8 cellular contexts compared by ENCODE assay signal in the genomic region with DNA sequence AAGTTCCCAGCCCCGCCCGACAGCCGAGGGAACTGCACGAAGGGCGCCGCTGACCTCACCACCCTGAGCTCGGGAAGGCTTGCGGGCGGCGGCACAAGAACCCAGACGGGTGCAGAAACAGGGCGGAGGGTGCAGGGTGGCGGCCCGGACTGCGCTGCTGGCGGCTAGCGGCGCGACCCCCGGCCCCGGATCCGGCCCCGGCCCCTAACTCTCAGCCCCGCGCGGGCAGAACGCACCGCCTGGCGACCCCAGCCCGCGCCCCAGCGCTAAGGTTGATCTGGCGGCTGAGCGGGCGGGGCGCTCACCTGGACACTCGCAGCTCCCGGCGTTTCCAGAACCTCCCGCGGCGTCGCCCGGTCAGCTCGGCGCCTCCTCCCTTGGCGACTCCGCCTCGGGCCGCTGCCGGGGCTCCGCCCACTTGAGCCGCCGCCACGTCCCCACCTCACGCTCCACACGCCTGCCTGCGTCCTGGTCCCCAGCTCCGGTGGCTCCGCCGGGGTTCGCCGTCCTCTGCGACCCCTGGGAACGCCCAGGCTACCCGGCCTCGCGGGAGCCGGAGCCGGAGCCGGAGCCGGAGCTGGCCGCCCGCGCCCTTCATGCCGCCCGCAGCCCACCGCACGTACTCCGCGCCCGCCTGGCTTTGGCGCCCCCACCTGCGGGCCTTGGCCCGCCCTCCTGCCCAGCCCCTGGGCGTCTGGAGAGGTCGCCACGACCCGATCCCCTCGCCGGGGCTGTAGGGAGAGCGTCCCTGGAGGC. TPM values are rescaled to one million over a fixed set of nuclear protein-coding genes. Genes with fewer than 3 reads are reported as not detected.
A peak's percentile ranks its signal among the peaks of the same experiment; 100 is the strongest.
DNase-seq lines count a peak whose midpoint lies in the region; ATAC-seq and TF ChIP-seq lines count a peak whose summit lies in the region.

A gene (minus strand): TSS at position 369 of the 756 bp plus-strand sequence. CDS start 9,227 bp downstream, outside the sequence.

- no peaks in the 10 kb centered on the region for H3K36me3 ChIP-seq in IMR-90 (ENCODE audit: control insufficient read depth, insufficient read depth, low read length)
- H3K36me3 ChIP-seq in brain microvascular endothelial cell (replicated peaks) = no peaks in the 10 kb centered on the region
- no peaks in the 10 kb centered on the region for H3K36me3 ChIP-seq in iPS DF 6.9 (ENCODE audit: control insufficient read depth, insufficient read depth, low read length)

- H3K27ac ChIP-seq in IMR-90 (ENCODE audit: insufficient read depth, low read length) (peak within 1 kb of the TSS; percentile 61), brain microvascular endothelial cell (peak within 1 kb of the TSS; percentile 85), iPS DF 6.9 (ENCODE audit: low read length) (no peak within 1 kb of the TSS)

- 0% methylated on average over 41 of the region's 92 CpGs; no CpG with 5 or more reads in 1 of the 2 experiments for WGBS in IMR-90 (ENCODE audit: extremely low coverage in 2 of 2, insufficient read length in 1 of 2), 2 experiments
- WGBS in iPS DF 6.9 (ENCODE audit: insufficient coverage, insufficient read length) = no CpG with 5 or more reads among the region's 92 CpGs

- peak within 1 kb of the TSS; percentile 42; the same call in 1 of the 2 replicates for H3K56ac ChIP-seq in IMR-90 (ENCODE audit: extremely low read depth, insufficient read depth, low read length)

- peak within 1 kb of the TSS; percentile 91 for H3K23ac ChIP-seq in IMR-90 (ENCODE audit: low read depth, low read length)

- H3K9me3 ChIP-seq in IMR-90 (ENCODE audit: control insufficient read depth, insufficient read depth, low read length) = no peaks in the 10 kb centered on the region
- no peaks in the 10 kb centered on the region for H3K9me3 ChIP-seq in iPS DF 6.9 (ENCODE audit: control insufficient read depth, insufficient read depth, low read length)

- peak within 1 kb of the TSS; percentile 99 for H2AK5ac ChIP-seq in IMR-90 (ENCODE audit: low read depth, low read length)

- peaks cover 28 to 46% of the 10 kb centered on the region in 2 experiments for H3K79me1 ChIP-seq in IMR-90 (ENCODE audit: low read depth in 1 of 2, low read length in 2 of 2)

- intact Hi-C loops in IMR-90 (cut with micrococcal nuclease) = no loop called here

- CTCF ChIA-PET in IMR-90 (lab: Yijun Ruan, JAX) = interaction anchor here (0.6 to 2.1 kb wide), 5 partner anchors 11 to 425 kb away, joined by 3 to 10 read pairs (median 5); no protein-coding TSS in a partner anchor

- H2AK9ac ChIP-seq in IMR-90 (replicated peaks; ENCODE audit: low read depth, low read length, poor library complexity) = peak within 1 kb of the TSS; percentile 96

- H2BK120ac ChIP-seq in IMR-90 (ENCODE audit: low read depth, low read length) = peak within 1 kb of the TSS; percentile 38

- peaks cover 27% of the 10 kb centered on the region for H3K4me1 ChIP-seq in IMR-90 (ENCODE audit: control insufficient read depth, insufficient read depth, low read length)
- H3K4me1 ChIP-seq in iPS DF 6.9 (ENCODE audit: control insufficient read depth, insufficient read depth, low read length) = peaks cover 4% of the 10 kb centered on the region

- peak within 1 kb of the TSS; percentile 77 for H4K5ac ChIP-seq in IMR-90 (ENCODE audit: low read depth, low read length)

- peak within 1 kb of the TSS; percentile 95 for H2AFZ ChIP-seq in IMR-90 (replicated peaks; ENCODE audit: low read length, poor library complexity)

- peaks cover 32% of the 10 kb centered on the region for H4K20me1 ChIP-seq in IMR-90 (ENCODE audit: insufficient read depth, low read length)

- H2BK15ac ChIP-seq in IMR-90 (ENCODE audit: low read depth, low read length) = peak within 1 kb of the TSS; percentile 36; the same call in 1 of the 3 replicates

- peak within 1 kb of the TSS; percentile 87 for H3K14ac ChIP-seq in IMR-90 (replicated peaks; ENCODE audit: low read depth, low read length)

- H3K4me3 ChIP-seq in IMR-90 (ENCODE audit: insufficient read depth, low read depth, low read length) (peak within 1 kb of the TSS; percentile 61), brain microvascular endothelial cell (ENCODE audit: low read depth, low read length) (peak within 1 kb of the TSS; percentile 70), iPS DF 6.9 (ENCODE audit: low read length) (peak within 1 kb of the TSS; percentile 70)

- peak within 1 kb of the TSS; percentile 75 for H3K9ac ChIP-seq in IMR-90 (ENCODE audit: low read depth, low read length)

- peak within 1 kb of the TSS; percentile 71 for H4K91ac ChIP-seq in IMR-90 (ENCODE audit: insufficient read depth, low read depth, low read length)

- peak within 1 kb of the TSS; percentile 98 for H3K4me2 ChIP-seq in IMR-90 (ENCODE audit: low read depth, low read length)

- DNase-seq in ELF-1 (ENCODE audit: low read depth, low spot score) (peak; percentile 79), IMR-90 (peak; percentile 65), SKM-1 (lab: John Stamatoyannopoulos, UW; ENCODE audit: unreplicated experiment) (peak; percentile 45), brain microvascular endothelial cell (peak; percentile 52), iPS DF 6.9 (ENCODE audit: low read depth, low spot score) (peak; percentile 50), renal cortical epithelial cell (ENCODE audit: low read depth) (peak; percentile 37)
- no peak for DNase-seq in effector CD8-positive, alpha-beta T cell (lab: John Stamatoyannopoulos, UW)

- peaks cover 29% of the 10 kb centered on the region for H3K9me1 ChIP-seq in IMR-90 (ENCODE audit: insufficient read depth, low read length)

- in situ Hi-C loops in IMR-90 (cut with MboI; ENCODE audit: low sequenced_read_pairs) = no loop called here
- in situ Hi-C loops in brain microvascular endothelial cell (cut with HindIII; ENCODE audit: low pct_ligation_motif_present, low sequenced_read_pairs) = no loop called here

- no TSS peak for BruUV-seq in IMR-90 (replicated peaks; lab: Mats Ljungman, UMichigan)

- H3K4ac ChIP-seq in IMR-90 (ENCODE audit: low read depth, low read length) = peak within 1 kb of the TSS; percentile 84

- peak; percentile 71; the same call in 1 of the 2 replicates for TF ChIP-seq POLR2A in IMR-90 (IDR thresholded peaks at IDR 0.05; ENCODE audit: low read depth, low read length)

- POLR2A ChIA-PET in IMR-90 (lab: Charles Lee; ENCODE audit: unreplicated experiment) = interaction anchor here (0.7 to 1.5 kb wide), 2 partner anchors 11 to 24 kb away, joined by 4 to 6 read pairs; no protein-coding TSS in a partner anchor

- H2BK5ac ChIP-seq in IMR-90 (ENCODE audit: low read depth, low read length, poor library complexity, severe bottlenecking) = peak within 1 kb of the TSS; percentile 60

- dilution Hi-C loops in IMR-90 (cut with HindIII; ENCODE audit: low sequenced_read_pairs, unreplicated experiment) = no loop called here

- H3K27me3 ChIP-seq in IMR-90 (ENCODE audit: control insufficient read depth, insufficient read depth, low read length) = no peaks in the 10 kb centered on the region; the same call in 1 of the 2 replicates
- no peaks in the 10 kb centered on the region for H3K27me3 ChIP-seq in brain microvascular endothelial cell (replicated peaks)
- H3K27me3 ChIP-seq in iPS DF 6.9 (ENCODE audit: control insufficient read depth, insufficient read depth, low read length) = peaks cover 2% of the 10 kb centered on the region; the same call in 1 of the 2 replicates

- H3K18ac ChIP-seq in IMR-90 (ENCODE audit: low read depth, low read length) = peak within 1 kb of the TSS; percentile 59

- TF ChIP-seq CTCF in IMR-90 (conservative IDR thresholded peaks at IDR 0.05; ENCODE audit: low read depth, low read length) = no peak; the same call in 1 of the 2 replicates
- TF ChIP-seq CTCF in brain microvascular endothelial cell (IDR thresholded peaks at IDR 0.05; ENCODE audit: low read depth, low read length, missing control alignments) = peak; percentile 15

- peak within 1 kb of the TSS; percentile 83 to 94 for H4K8ac ChIP-seq in IMR-90 (ENCODE audit: low read depth in 2 of 2, low read length in 2 of 2)

- no peak for TF ChIP-seq RAD21 in IMR-90 (IDR thresholded peaks at IDR 0.05; ENCODE audit: low read length)

- peak within 1 kb of the TSS; percentile 11; the same call in 1 of the 2 replicates for H2BK20ac ChIP-seq in IMR-90 (ENCODE audit: low read depth, low read length)

- ATAC-seq in GM21619 (IDR thresholded peaks at IDR 0.05; ENCODE audit: unreplicated experiment) (peak; percentile 96), IMR-90 (ENCODE audit: low read depth) (peak; percentile 88)

TF ChIP-seq in IMR-90, 13 proteins besides CTCF, POLR2A, EP300 and RAD21:
- no peak for TF ChIP-seq SMC3 (IDR thresholded peaks at IDR 0.05; ENCODE audit: low read depth, low read length)
- TF ChIP-seq MAZ (IDR thresholded peaks at IDR 0.05; ENCODE audit: borderline replicate concordance, low read depth, low read length) = peak; percentile 20; the same call in 1 of the 2 replicates
- TF ChIP-seq NFE2L2 (IDR thresholded peaks at IDR 0.05; ENCODE audit: low read depth, low read length) = no peak
TF ChIP-seq in IMR-90: peak in this region for 1.

RNA-seq across cellular contexts. Expression of the gene that starts here (rescaled TPM):
- 190 and 225 TPM in 2 replicates for total RNA-seq in IMR-90 (2012; rRNA removed)
- 184 and 186 TPM in 2 replicates for polyA plus RNA-seq in IMR-90 (2012; rRNA removed)
- polyA plus RNA-seq in IMR-90 (2012; cell fraction: cytosol; rRNA removed) = 144 and 191 TPM in 2 replicates
- polyA plus RNA-seq in IMR-90 (2012; cell fraction: nucleus; rRNA removed; ENCODE audit: low replicate concordance) = 99.1 and 183 TPM in 2 replicates
- 142 and 441 TPM in 2 replicates for total RNA-seq in renal cortical epithelial cell
